ENCODE assay signal across 7 cellular contexts in the genomic region with DNA sequence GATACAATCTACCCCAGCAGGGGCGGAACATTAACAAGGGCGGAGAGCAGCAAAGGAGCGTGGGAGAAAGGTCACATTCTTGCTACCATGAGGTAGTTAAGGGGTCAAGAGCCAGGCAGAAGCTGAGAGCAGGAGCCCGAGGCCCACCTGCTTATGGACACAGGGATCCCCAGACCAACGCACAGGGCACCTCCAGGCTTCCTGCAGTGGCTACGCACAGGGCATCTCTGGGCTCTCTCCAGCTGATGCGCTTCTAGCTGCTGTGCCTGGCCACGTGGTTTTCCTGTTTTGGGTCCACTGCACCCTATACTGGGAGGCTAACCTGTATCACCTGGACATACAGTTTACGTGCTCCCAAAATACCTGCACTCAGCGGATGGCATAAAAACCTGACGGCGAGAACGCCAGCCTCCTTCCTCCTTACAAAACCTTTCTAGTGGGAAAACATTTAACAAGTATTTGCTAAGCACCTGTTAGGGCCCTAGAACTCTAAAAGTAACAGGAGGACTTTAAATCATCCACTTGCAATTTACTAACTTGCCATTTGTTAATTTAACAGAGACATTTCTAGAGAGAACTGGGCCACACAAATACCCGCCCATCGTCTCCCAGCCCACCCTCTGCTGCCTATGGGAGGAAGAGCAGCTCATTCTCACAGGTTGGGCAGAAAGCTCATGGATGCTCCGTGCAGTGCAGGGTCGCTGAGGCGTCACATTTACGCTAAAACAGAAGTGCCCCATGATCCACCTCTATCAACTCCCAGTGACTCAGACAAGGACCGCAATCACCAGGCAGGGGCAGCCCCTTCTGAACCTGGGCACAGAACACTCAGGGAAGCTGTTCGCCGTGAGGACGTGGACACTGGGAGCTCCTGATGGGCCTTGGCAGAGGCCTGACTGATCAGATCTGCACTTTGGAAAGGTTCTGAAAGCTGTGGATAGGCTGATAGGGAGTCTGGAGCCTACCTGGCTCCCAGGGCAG.
DNase-seq lines count a peak whose midpoint lies in the region; ATAC-seq and TF ChIP-seq lines count a peak whose summit lies in the region.

No MANE protein-coding gene starts in this region.

- TF ChIP-seq CTCF in endodermal cell (conservative IDR thresholded peaks at IDR 0.05) = peak; percentile 32

- peaks cover 55% of the 10 kb centered on the region for H3K4me1 Mint-ChIP-seq in endodermal cell

- H2BK120ac ChIP-seq in trophoblast cell (ENCODE audit: insufficient read depth, low read length, poor library complexity) = no peak overlapping the region

- H2AK5ac ChIP-seq in trophoblast cell (ENCODE audit: low read length) = no peak overlapping the region

- H3K9me3 Mint-ChIP-seq in endodermal cell = no peaks in the 10 kb centered on the region

- peak; percentile 32 for DNase-seq in T-helper 9 cell
- peak; percentile 48 for DNase-seq in endodermal cell
- peak; percentile 74 for DNase-seq in stimulated activated CD4-positive, alpha-beta T cell treated with anti-CD3 and anti-CD28 coated beads, Interleukin-4, amount 100 ng/mL, for 24 hours
- no peak for DNase-seq in trophoblast cell
- DNase-seq in NCI-H187 (lab: John Stamatoyannopoulos, UW) = no peak

- H2AFZ ChIP-seq in trophoblast cell (ENCODE audit: insufficient read depth, low read length, poor library complexity) = no peak overlapping the region

- no peak overlapping the region for H3K18ac ChIP-seq in trophoblast cell (ENCODE audit: low read length)

- H3K27me3 ChIP-seq in endodermal cell (ENCODE audit: control insufficient read depth, insufficient read depth, low read length, poor library complexity, severe bottlenecking) (no peaks in the 10 kb centered on the region), trophoblast cell (ENCODE audit: insufficient read depth, low read length) (no peaks in the 10 kb centered on the region)

- H3K9me3 ChIP-seq in endodermal cell (ENCODE audit: control insufficient read depth, low read length) (no peaks in the 10 kb centered on the region), trophoblast cell (ENCODE audit: insufficient read depth, low read depth, low read length) (peaks cover 2% of the 10 kb centered on the region)

- no peaks in the 10 kb centered on the region for H3K36me3 Mint-ChIP-seq in endodermal cell (ENCODE audit: low read depth)

- no peaks in the 10 kb centered on the region for H3K27me3 Mint-ChIP-seq in endodermal cell (ENCODE audit: insufficient read depth)

- H3K36me3 ChIP-seq in endodermal cell (ENCODE audit: control insufficient read depth, insufficient read depth, low read length) (no peaks in the 10 kb centered on the region), trophoblast cell (ENCODE audit: control insufficient read depth in 1 of 2, insufficient read depth in 2 of 2, low read length in 2 of 2) (no peaks in the 10 kb centered on the region)

- H3K4me2 ChIP-seq in trophoblast cell (ENCODE audit: low read length) = no peak overlapping the region

- no peak overlapping the region for H3K4ac ChIP-seq in trophoblast cell (ENCODE audit: low read depth, low read length)

- H3K27ac Mint-ChIP-seq in endodermal cell = peak overlapping the region; percentile 69

- H3K23ac ChIP-seq in trophoblast cell (ENCODE audit: low read length) = no peak overlapping the region

- H2BK12ac ChIP-seq in trophoblast cell (ENCODE audit: low read length) = no peak overlapping the region

- peaks cover 20% of the 10 kb centered on the region for H3K4me1 ChIP-seq in endodermal cell (ENCODE audit: control insufficient read depth, insufficient read depth, low read length)
- peaks cover 2 to 4% of the 10 kb centered on the region in 2 experiments for H3K4me1 ChIP-seq in trophoblast cell (ENCODE audit: control insufficient read depth in 1 of 2, insufficient read depth in 2 of 2, low read length in 2 of 2)

- no peak overlapping the region for H4K91ac ChIP-seq in trophoblast cell (ENCODE audit: low read depth, low read length)

- H4K8ac ChIP-seq in trophoblast cell (ENCODE audit: low read depth, low read length) = no peak overlapping the region

- peak; percentile 79 for ATAC-seq in GM21529 (IDR thresholded peaks at IDR 0.05; ENCODE audit: unreplicated experiment)
- ATAC-seq in HG03354 (IDR thresholded peaks at IDR 0.05; ENCODE audit: poor library complexity, severe bottlenecking, unreplicated experiment) = no peak

- no peak overlapping the region for H3K14ac ChIP-seq in trophoblast cell (ENCODE audit: low read length)

- H4K12ac ChIP-seq in trophoblast cell (ENCODE audit: low read depth, low read length) = no peak overlapping the region

- 91 to 92% methylated on average over 21 to 23 of the region's 23 CpGs for WGBS in endodermal cell (ENCODE audit: insufficient coverage in 1 of 2, insufficient read length in 1 of 2), 2 experiments
- no CpG with 5 or more reads among the region's 23 CpGs for WGBS in trophoblast cell (ENCODE audit: extremely low coverage, insufficient coverage, insufficient read length)

- H2BK5ac ChIP-seq in trophoblast cell (ENCODE audit: low read depth, low read length, poor library complexity) = no peak overlapping the region

- H3K4me3 ChIP-seq in endodermal cell (ENCODE audit: low read length) = no peak overlapping the region
- no peak overlapping the region for H3K4me3 ChIP-seq in trophoblast cell (ENCODE audit: low read depth, low read length)

- no peak overlapping the region for H3K9ac ChIP-seq in endodermal cell (ENCODE audit: extremely low read depth, low read length, poor library complexity, severe bottlenecking)
- no peak overlapping the region for H3K9ac ChIP-seq in trophoblast cell (ENCODE audit: low read length)

- H3K79me2 ChIP-seq in trophoblast cell (ENCODE audit: control insufficient read depth, insufficient read depth, low read length, poor library complexity) = no peaks in the 10 kb centered on the region

- H3K79me1 ChIP-seq in trophoblast cell (ENCODE audit: low read length) = no peaks in the 10 kb centered on the region

- no peak overlapping the region for H3K4me3 Mint-ChIP-seq in endodermal cell

- H3K27ac ChIP-seq in endodermal cell (ENCODE audit: low read depth, low read length) (no peak overlapping the region), trophoblast cell (ENCODE audit: low read depth, low read length) (no peak overlapping the region)

Comparison
In these comparisons a context has a peak if more than half of its experiments do, and no peak if none do; other contexts are left out.
1. DNase-seq: peak in T-helper 9 cell (single experiment), endodermal cell (single experiment) and stimulated activated CD4-positive, alpha-beta T cell treated with anti-CD3 and anti-CD28 coated beads, Interleukin-4, amount 100 ng/mL, for 24 hours (single experiment); none in trophoblast cell (0 of 2) and NCI-H187 (0 of 2).